Comparison of ENCODE assay signal across 1 cellular context in genomic region chr5:80078921-80079320, GRCh38.
TF ChIP-seq lines count a peak whose summit lies in the region.

No MANE protein-coding gene starts in this region.

TF ChIP-seq in K562, 482 proteins besides CTCF, POLR2A, EP300 and RAD21 (continued from another document and continues in another):
- TF ChIP-seq ZNF318 (IDR thresholded peaks at IDR 0.05; ENCODE audit: borderline replicate concordance in 1 of 2, low read depth in 1 of 2) (no peak), HNRNPUL1 (IDR thresholded peaks at IDR 0.05; ENCODE audit: low read length) (no peak), ZNF76 (CRISPR knock-in tag; IDR thresholded peaks at IDR 0.05; ENCODE audit: borderline replicate concordance) (no peak), HNRNPLL (IDR thresholded peaks at IDR 0.05; ENCODE audit: low read depth, low read length, poor library complexity, severe bottlenecking) (no peak), ZBTB12 (CRISPR knock-in tag; IDR thresholded peaks at IDR 0.05) (no peak), MTF1 (CRISPR knock-in tag; IDR thresholded peaks at IDR 0.05; ENCODE audit: borderline replicate concordance) (no peak), JUNB (CRISPR knock-in tag; conservative IDR thresholded peaks at IDR 0.05) (no peak), ZNF766 (CRISPR knock-in tag; conservative IDR thresholded peaks at IDR 0.05) (0 out of 2 replicates have a peak, but pooled peaks have one; percentile 32), ZNF3 (CRISPR knock-in tag; IDR thresholded peaks at IDR 0.05) (no peak), TBL1XR1 (IDR thresholded peaks at IDR 0.05; ENCODE audit: low read length in 2 of 2) (0 out of 4 replicates have a peak, but pooled peaks of 1 of the 2 experiments have one; percentile 47), ETV5 (CRISPR knock-in tag; IDR thresholded peaks at IDR 0.05; ENCODE audit: low read depth) (no peak), ZNF232 (CRISPR knock-in tag; IDR thresholded peaks at IDR 0.05) (no peak), ZNF561 (CRISPR knock-in tag; conservative IDR thresholded peaks at IDR 0.05) (no peak), ZMIZ1 (IDR thresholded peaks at IDR 0.05; ENCODE audit: low read depth in 2 of 2, low read length in 2 of 2) (no peak), TCF15 (CRISPR knock-in tag; IDR thresholded peaks at IDR 0.05) (no peak), C11orf30 (IDR thresholded peaks at IDR 0.05; ENCODE audit: low read depth) (peak; percentile 69), ZNF398 (CRISPR knock-in tag; IDR thresholded peaks at IDR 0.05) (no peak), E2F1 (CRISPR knock-in tag; IDR thresholded peaks at IDR 0.05) (no peak), L3MBTL2 (IDR thresholded peaks at IDR 0.05) (peak; percentile 94), NFIC (IDR thresholded peaks at IDR 0.05) (peak; percentile 51), ARNT (IDR thresholded peaks at IDR 0.05) (peak in 1 of 2 experiments; percentile 32; a peak in 1 of 4 replicates), MECOM (CRISPR knock-in tag; IDR thresholded peaks at IDR 0.05) (no peak), SREBF1 (IDR thresholded peaks at IDR 0.05; ENCODE audit: borderline replicate concordance, low read depth, low read length) (no peak), MTA2 (IDR thresholded peaks at IDR 0.05; ENCODE audit: low read depth) (peak; percentile 72), TRIM25 (IDR thresholded peaks at IDR 0.05; ENCODE audit: borderline replicate concordance) (no peak), ZBTB33 (CRISPR knock-in tag; IDR thresholded peaks at IDR 0.05) (no peak), ZNF134 (CRISPR knock-in tag; conservative IDR thresholded peaks at IDR 0.05) (0 out of 2 replicates have a peak, but pooled peaks have one; percentile 37), TCFL5 (CRISPR knock-in tag; conservative IDR thresholded peaks at IDR 0.05) (no peak), RNF219 (CRISPR knock-in tag; IDR thresholded peaks at IDR 0.05) (no peak), CEBPG (CRISPR knock-in tag; IDR thresholded peaks at IDR 0.05) (no peak), CEBPG (tag; conservative IDR thresholded peaks at IDR 0.05 in 1 of 2, IDR thresholded peaks at IDR 0.05 in 1 of 2) (no peak), EWSR1 (IDR thresholded peaks at IDR 0.05; ENCODE audit: borderline replicate concordance, low read depth, partially characterized antibody) (no peak), ZNF695 (CRISPR knock-in tag; IDR thresholded peaks at IDR 0.05) (no peak), SMAD3 (CRISPR knock-in tag; conservative IDR thresholded peaks at IDR 0.05) (0 out of 2 replicates have a peak, but pooled peaks have one; percentile 34), HLTF (IDR thresholded peaks at IDR 0.05) (no peak), MAFF (IDR thresholded peaks at IDR 0.05; ENCODE audit: low read length) (peak; percentile 67; the same call in 1 of the 2 replicates), TEAD1 (CRISPR knock-in tag; IDR thresholded peaks at IDR 0.05) (0 out of 4 replicates have a peak, but pooled peaks of 1 of the 2 experiments have one; percentile 40), ZNF316 (IDR thresholded peaks at IDR 0.05) (peak; percentile 57; the same call in 1 of the 2 replicates)
